11 cellular contexts compared by ENCODE assay signal in genomic region chr3:127848131-127849129, GRCh38. TPM values are rescaled to one million over a fixed set of nuclear protein-coding genes. Genes with fewer than 3 reads are reported as not detected.
DNase-seq lines count a peak whose midpoint lies in the region; ATAC-seq, FAIRE-seq and TF ChIP-seq lines count a peak whose summit lies in the region.
"Had no signal": no experiment of that assay in that cellular context is flagged by ENCODE, and none has a peak within 500 bp of the region (broad histone marks: within the 10 kb centered on the region; RNA-seq: fewer than 3 reads in every experiment).

No MANE protein-coding gene starts in this region.

- CTCF ChIA-PET in HepG2 (lab: Yijun Ruan, JAX; ENCODE audit: low intra/inter-chr PET ratio, low total read pairs): no interaction called here

- H3K27me3 ChIP-seq in HepG2 (ENCODE audit: control insufficient read depth in 1 of 2, insufficient read depth in 2 of 2, low read length in 2 of 2) (peaks cover 0 to 14% of the 10 kb centered on the region in 2 experiments; a peak in 1 of 5 replicates), upper lobe of right lung (no peaks in the 10 kb centered on the region)

- H3K36me3 ChIP-seq in HepG2 (replicated peaks in 1 of 2; ENCODE audit: control insufficient read depth in 1 of 2, insufficient read depth in 2 of 2, low read length in 2 of 2): no peaks in the 10 kb centered on the region
- H3K36me3 ChIP-seq in upper lobe of right lung: no peaks in the 10 kb centered on the region

- H3K27me3 Mint-ChIP-seq in endothelial cell (ENCODE audit: unreplicated experiment): no peaks in the 10 kb centered on the region

- no TSS peak for BruUV-seq in HepG2 (replicated peaks; lab: Mats Ljungman, UMichigan)

- H3K4me1 Mint-ChIP-seq in endothelial cell (ENCODE audit: unreplicated experiment): peaks cover 6% of the 10 kb centered on the region

- no peaks in the 10 kb centered on the region for H3K79me2 ChIP-seq in HepG2 (ENCODE audit: insufficient read depth, low read length)

- no peak overlapping the region for H3K9ac ChIP-seq in HepG2 (ENCODE audit: insufficient read depth, low read depth, low read length)

- no peak overlapping the region for H2AFZ ChIP-seq in HepG2 (ENCODE audit: low read length)

- intact Hi-C loops in HepG2 (cut with micrococcal nuclease; ENCODE audit: unreplicated experiment): no loop called here
- intact Hi-C loops in upper lobe of right lung (cut with DNase I): no loop called here

- FAIRE-seq in HepG2 (lab: Jason Lieb, UNC): no peak

- DNase-seq in NCI-H82 (lab: John Stamatoyannopoulos, UW): peak; percentile 47
- no peak for DNase-seq in NCI-H82 treated with DMSO at 0.1 percent for 48 hours (lab: John Stamatoyannopoulos, UW; ENCODE audit: unreplicated experiment)
- DNase-seq in epithelial cell of prostate (ENCODE audit: low read depth, low spot score): no peak
- no peak for DNase-seq in HepG2 (ENCODE audit: low spot score)
- DNase-seq in upper lobe of right lung: no peak
- no peak for DNase-seq in endothelial cell (ENCODE audit: low spot score)
- no peak for DNase-seq in SW480 (ENCODE audit: low spot score)
- DNase-seq: central memory CD4-positive, alpha-beta T cell; MM.1S; T-helper 9 cell had no signal

- no peak overlapping the region for H3K4me2 ChIP-seq in HepG2 (ENCODE audit: low read depth, low read length)

- H3K27ac ChIP-seq in epithelial cell of prostate (peak overlapping the region; percentile 25), HepG2 (ENCODE audit: extremely low read length, insufficient read depth, low read length) (no peak overlapping the region), upper lobe of right lung (peak overlapping the region; percentile 13)

- H3K4me1 ChIP-seq in HepG2 (ENCODE audit: insufficient read depth, low read length) (no peaks in the 10 kb centered on the region), upper lobe of right lung (peaks cover 8% of the 10 kb centered on the region)

- TF ChIP-seq EP300 in HepG2 (IDR thresholded peaks at IDR 0.05; ENCODE audit: low read depth in 2 of 2, low read length in 2 of 2) (no peak), HepG2 (CRISPR knock-in tag; IDR thresholded peaks at IDR 0.05; ENCODE audit: borderline replicate concordance) (no peak)

- TF ChIP-seq CTCF in HepG2 (CRISPR knock-in tag; IDR thresholded peaks at IDR 0.05) (no peak), upper lobe of right lung (IDR thresholded peaks at IDR 0.05) (peak; percentile 10), endothelial cell (IDR thresholded peaks at IDR 0.05; ENCODE audit: unreplicated experiment) (no peak)

- in situ Hi-C loops in HepG2 (cut with HindIII; ENCODE audit: extremely low pct_ligation_motif_present, low pct_unique_long_range_greater_than_20kb): no loop called here

- no peaks in the 10 kb centered on the region for H3K9me3 Mint-ChIP-seq in endothelial cell (ENCODE audit: unreplicated experiment)

- POLR2A ChIA-PET in HepG2 (lab: Yijun Ruan, JAX): no interaction called here

- WGBS in HepG2 (ENCODE audit: low lambda C conversion rate): 27% methylated on average over 9 of the region's 9 CpGs

- H3K9me3 ChIP-seq in HepG2 (ENCODE audit: low read length) (no peaks in the 10 kb centered on the region), upper lobe of right lung (no peaks in the 10 kb centered on the region)

- ATAC-seq in HepG2 (peak; percentile 55; the same call in 1 of the 3 replicates), upper lobe of right lung (peak; percentile 72), GM18909 (IDR thresholded peaks at IDR 0.05; ENCODE audit: poor library complexity, unreplicated experiment) (no peak)

- no peak overlapping the region for H3K4me3 Mint-ChIP-seq in endothelial cell (ENCODE audit: unreplicated experiment)

- TF ChIP-seq RAD21 in HepG2 (CRISPR knock-in tag; IDR thresholded peaks at IDR 0.05): no peak

- no peaks in the 10 kb centered on the region for H4K20me1 ChIP-seq in HepG2 (ENCODE audit: insufficient read depth, low read length)

- no peak for TF ChIP-seq POLR2A in HepG2 (IDR thresholded peaks at IDR 0.05; ENCODE audit: insufficient read depth in 1 of 2, low read depth in 2 of 2, low read length in 2 of 2)

- no peak overlapping the region for H3K27ac Mint-ChIP-seq in endothelial cell (ENCODE audit: unreplicated experiment)

- H3K36me3 Mint-ChIP-seq in endothelial cell (ENCODE audit: low read depth, unreplicated experiment): no peaks in the 10 kb centered on the region

- no peak overlapping the region for H3K4me3 ChIP-seq in HepG2 (replicated peaks in 1 of 3; ENCODE audit: insufficient read depth in 1 of 3, low read depth in 2 of 3, low read length in 3 of 3)
- H3K4me3 ChIP-seq in upper lobe of right lung: no peak overlapping the region

TF ChIP-seq in HepG2, 621 proteins besides CTCF, POLR2A, EP300 and RAD21 (continues in another document):
- TF ChIP-seq SP2 (CRISPR knock-in tag; IDR thresholded peaks at IDR 0.05) (no peak), HOXA5 (CRISPR knock-in tag; IDR thresholded peaks at IDR 0.05) (no peak), JARID2 (CRISPR knock-in tag; IDR thresholded peaks at IDR 0.05; ENCODE audit: insufficient replicate concordance) (no peak), HMG20B (CRISPR knock-in tag; conservative IDR thresholded peaks at IDR 0.05) (no peak), ZNF609 (CRISPR knock-in tag; IDR thresholded peaks at IDR 0.05; ENCODE audit: borderline replicate concordance) (no peak), ZKSCAN1 (IDR thresholded peaks at IDR 0.05; ENCODE audit: low read length) (no peak), TRIM22 (IDR thresholded peaks at IDR 0.05) (no peak)

RNA-seq across cellular contexts. Expression of gene MGLL, which starts 26.1 kb away (rescaled TPM):
- total RNA-seq in HepG2 (2016; rRNA removed; fragmentation: Illumina TruSeq; extraction: Trizol) (not detected in 2 replicates), upper lobe of right lung (194 TPM), endothelial cell (ENCODE audit: unreplicated experiment) (0.97 TPM)
- total RNA-seq in HepG2 (2016; cell fraction: cytosol; rRNA removed; fragmentation: Illumina TruSeq; extraction: Trizol; ENCODE audit: low read depth): not detected in 2 replicates
- not detected in 2 replicates for total RNA-seq in HepG2 (2016; cell fraction: insoluble cytoplasmic fraction; rRNA removed; fragmentation: Illumina TruSeq; extraction: Trizol)
- not detected in 2 replicates for total RNA-seq in HepG2 (2016; cell fraction: membrane; rRNA removed; fragmentation: Illumina TruSeq; extraction: Trizol)
- not detected in 2 replicates for total RNA-seq in HepG2 (2016; cell fraction: nucleus; rRNA removed; fragmentation: Illumina TruSeq; extraction: Trizol)
- not detected in 2 replicates for polyA plus RNA-seq in HepG2 (2011; rRNA removed)
- 0.08 TPM in 1 of 2 replicates, not detected in the other for polyA plus RNA-seq in HepG2 (2011; cell fraction: cytosol; rRNA removed)
- polyA plus RNA-seq in HepG2 (2011; cell fraction: nucleus; rRNA removed): 0.09 TPM in 1 of 2 replicates, not detected in the other
- 0.04 TPM in 1 of 2 replicates, not detected in the other for polyA plus RNA-seq in HepG2 (2012)
- not detected in 2 replicates for polyA plus RNA-seq in HepG2 (2016; cell fraction: cytosol; fragmentation: Illumina TruSeq; extraction: Trizol; ENCODE audit: low read depth)
- polyA plus RNA-seq in HepG2 (2016; cell fraction: insoluble cytoplasmic fraction; fragmentation: Illumina TruSeq; extraction: Trizol; ENCODE audit: low read depth): not detected in 2 replicates
- polyA plus RNA-seq in HepG2 (2016; cell fraction: membrane; fragmentation: Illumina TruSeq; extraction: Trizol; ENCODE audit: low read depth): not detected in 2 replicates
- not detected in 2 replicates for polyA plus RNA-seq in HepG2 (2016; cell fraction: nucleus; fragmentation: Illumina TruSeq; extraction: Trizol; ENCODE audit: insufficient read depth, low read depth)
- 47.9 TPM in 1 of 2 replicates, not detected in the other for polyA minus RNA-seq in HepG2 (2011; rRNA and poly(A)+ RNA removed; ENCODE audit: low replicate concordance)
- polyA minus RNA-seq in HepG2 (2011; cell fraction: cytosol; rRNA and poly(A)+ RNA removed): 0.26 TPM in 1 of 2 replicates, not detected in the other
- 0.12 and 0.52 TPM in 2 replicates for polyA minus RNA-seq in HepG2 (2011; cell fraction: nucleus; rRNA and poly(A)+ RNA removed)

Comparison
In these comparisons a context has a peak if more than half of its experiments do, and no peak if none do; other contexts are left out.
1. RNA of gene MGLL, which starts 26.1 kb away (total RNA-seq): 194 TPM in upper lobe of right lung (single experiment); 0.97 TPM in endothelial cell (single experiment) and not detected in HepG2; every median in the first group is over 10 times any median in the second.